Comparison of ENCODE assay signal across 19 cellular contexts in the genomic region with DNA sequence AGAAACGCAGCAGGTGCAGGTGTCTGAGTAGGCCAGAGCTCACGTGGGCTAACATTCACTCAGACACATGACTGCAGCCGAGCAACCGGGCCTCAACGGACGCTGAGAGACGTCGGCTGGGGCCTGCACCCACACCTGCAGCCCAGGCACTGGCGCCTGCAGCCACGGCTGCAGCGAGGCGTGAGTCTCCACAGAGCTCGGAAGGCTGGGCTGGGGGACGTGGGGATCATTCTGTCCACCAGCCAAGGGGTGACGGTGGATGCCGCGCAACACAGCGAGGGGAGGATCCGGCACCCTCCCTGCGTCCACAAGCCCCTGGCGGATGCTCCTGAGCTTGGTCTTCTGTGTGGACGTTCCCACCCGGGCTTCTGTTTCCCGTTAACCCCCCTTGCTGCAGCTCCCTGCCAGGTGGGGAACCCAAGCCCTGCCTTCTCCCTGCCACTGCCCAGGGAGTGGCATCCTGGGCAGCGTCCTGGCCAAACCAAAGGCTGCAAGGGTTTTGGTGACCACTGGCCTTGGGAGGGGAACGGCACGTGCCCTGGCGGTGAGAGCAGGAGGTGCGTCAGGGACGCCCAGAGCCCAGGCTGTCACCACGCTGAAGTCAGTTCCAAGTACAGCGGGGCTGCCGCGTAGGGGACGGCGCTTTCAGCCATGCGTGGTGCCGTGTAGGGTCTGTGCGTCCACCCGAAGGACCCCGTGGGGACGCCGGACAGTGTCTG. TPM values are rescaled to one million over a fixed set of nuclear protein-coding genes. Genes with fewer than 3 reads are reported as not detected.
A peak's percentile ranks its signal among the peaks of the same experiment; 100 is the strongest.
DNase-seq lines count a peak whose midpoint lies in the region; ATAC-seq and TF ChIP-seq lines count a peak whose summit lies in the region.
"Had no signal": no experiment of that assay in that cellular context is flagged by ENCODE, and none has a peak within 500 bp of the region (broad histone marks: within the 10 kb centered on the region; RNA-seq: fewer than 3 reads in every experiment).

No MANE protein-coding gene starts in this region.

- no peak overlapping the region for H3K4me3 Mint-ChIP-seq in neural progenitor cell
- H3K4me3 Mint-ChIP-seq: activated T-helper 17 cell treated with anti-CD3 and anti-CD28 coated beads, Interleukin-2, amount 50 U/mL, for 72 hours; immature natural killer cell had no signal

- peaks cover 62% of the 10 kb centered on the region for H4K20me1 ChIP-seq in BLaER1
- H4K20me1 ChIP-seq in neural progenitor cell (ENCODE audit: low read depth): peaks cover 79% of the 10 kb centered on the region

- H3K4me3 ChIP-seq in BLaER1 (peak overlapping the region; percentile 74; the same call in 1 of the 2 replicates), NT2/D1 (ENCODE audit: insufficient read length, low read depth) (no peak overlapping the region), cardiac muscle cell (no peak overlapping the region), neural progenitor cell (no peak overlapping the region)
- H3K4me3 ChIP-seq: dorsolateral prefrontal cortex, GM23248, lung, SJCRH30 had no signal

- peaks cover 13% of the 10 kb centered on the region for H3K36me3 Mint-ChIP-seq in neural progenitor cell

- H3K36me3 ChIP-seq in BLaER1: no peaks in the 10 kb centered on the region
- H3K36me3 ChIP-seq in NT2/D1 (ENCODE audit: insufficient read depth, insufficient read length, low read length): peaks cover 12% of the 10 kb centered on the region
- no peaks in the 10 kb centered on the region for H3K36me3 ChIP-seq in cardiac muscle cell
- H3K36me3 ChIP-seq in neural progenitor cell: no peaks in the 10 kb centered on the region
- H3K36me3 ChIP-seq: SJCRH30 had no signal

- H3K27ac Mint-ChIP-seq in neural progenitor cell: peak overlapping the region; percentile 50
- H3K27ac Mint-ChIP-seq: activated T-helper 17 cell treated with anti-CD3 and anti-CD28 coated beads, Interleukin-2, amount 50 U/mL, for 72 hours; immature natural killer cell had no signal

- no peak for DNase-seq in NT2/D1 (ENCODE audit: low read depth, low spot score)
- no peak for DNase-seq in cardiac muscle cell (ENCODE audit: low read depth in 1 of 2, low spot score in 1 of 2)
- no peak for DNase-seq in neural progenitor cell (ENCODE audit: low spot score)
- no peak for DNase-seq in pons (ENCODE audit: low spot score)
- DNase-seq: activated CD8-positive, alpha-beta memory T cell treated with anti-CD3 and anti-CD28 coated beads for 24 hours; DMS53; dorsolateral prefrontal cortex; GM23248; immature natural killer cell; NCI-H1048; NCI-H526; OCI-M1 had no signal

- H3K9me3 ChIP-seq in BLaER1 (0 out of 2 replicates have a peak, but pooled peaks cover 4% of the 10 kb centered on the region), NT2/D1 (ENCODE audit: insufficient read depth, low read length) (no peaks in the 10 kb centered on the region), cardiac muscle cell (ENCODE audit: low read depth) (no peaks in the 10 kb centered on the region), neural progenitor cell (ENCODE audit: low read depth) (no peaks in the 10 kb centered on the region)

- ATAC-seq in HG03280 (IDR thresholded peaks at IDR 0.05; ENCODE audit: unreplicated experiment) (no peak), HG03520 (IDR thresholded peaks at IDR 0.05; ENCODE audit: unreplicated experiment) (no peak), HG03342 (IDR thresholded peaks at IDR 0.05; ENCODE audit: unreplicated experiment) (no peak)
- ATAC-seq: activated T-helper 17 cell treated with anti-CD3 and anti-CD28 coated beads, Interleukin-2, amount 50 U/mL, for 72 hours had no signal

- TF ChIP-seq CTCF in cardiac muscle cell (IDR thresholded peaks at IDR 0.05; ENCODE audit: low read depth, low read length) (no peak), neural progenitor cell (IDR thresholded peaks at IDR 0.05) (no peak)

- peaks cover 4% of the 10 kb centered on the region for H3K9me3 Mint-ChIP-seq in neural progenitor cell
- H3K9me3 Mint-ChIP-seq: activated T-helper 17 cell treated with anti-CD3 and anti-CD28 coated beads, Interleukin-2, amount 50 U/mL, for 72 hours had no signal

- peaks cover 74% of the 10 kb centered on the region for H3K79me2 ChIP-seq in neural progenitor cell (ENCODE audit: low read depth)

- no peak overlapping the region for H2AFZ ChIP-seq in neural progenitor cell (replicated peaks)
- H2AFZ ChIP-seq: GM23248 had no signal

- peak overlapping the region; percentile 93 for H3K4me2 ChIP-seq in BLaER1
- no peak overlapping the region for H3K4me2 ChIP-seq in neural progenitor cell

- H3K4me1 ChIP-seq in BLaER1 (peaks cover 87% of the 10 kb centered on the region), NT2/D1 (ENCODE audit: insufficient read depth, insufficient read length) (peaks cover 29% of the 10 kb centered on the region), cardiac muscle cell (ENCODE audit: low read depth) (peaks cover 57% of the 10 kb centered on the region), neural progenitor cell (peaks cover 34% of the 10 kb centered on the region)

- peak overlapping the region; percentile 90 for H3K27ac ChIP-seq in BLaER1
- peak overlapping the region; percentile 97 for H3K27ac ChIP-seq in cardiac muscle cell
- H3K27ac ChIP-seq in neural progenitor cell: no peak overlapping the region
- H3K27ac ChIP-seq: dorsolateral prefrontal cortex, GM23248 had no signal

- H3K27me3 ChIP-seq in BLaER1 (peaks cover 49% of the 10 kb centered on the region), NT2/D1 (ENCODE audit: insufficient read depth, insufficient read length) (peaks cover 35% of the 10 kb centered on the region), cardiac muscle cell (peaks cover 10% of the 10 kb centered on the region), neural progenitor cell (peaks cover 43% of the 10 kb centered on the region)
- H3K27me3 ChIP-seq: SJCRH30 had no signal

- H3F3A ChIP-seq in neural progenitor cell (ENCODE audit: low read depth): peaks cover 28% of the 10 kb centered on the region

- H3K9ac ChIP-seq in BLaER1: peak overlapping the region; percentile 67
- H3K9ac ChIP-seq in NT2/D1 (ENCODE audit: insufficient read length, low read depth): peak overlapping the region; percentile 63
- no peak overlapping the region for H3K9ac ChIP-seq in neural progenitor cell
- H3K9ac ChIP-seq: GM23248 had no signal

- H3K4me1 Mint-ChIP-seq in neural progenitor cell: peaks cover 44% of the 10 kb centered on the region

- peaks cover 25% of the 10 kb centered on the region for H3K27me3 Mint-ChIP-seq in neural progenitor cell (ENCODE audit: insufficient read depth, low read depth)

RNA-seq across cellular contexts. Expression of gene PPP2R3B, which starts 16.3 kb away (rescaled TPM):
- total RNA-seq in cardiac muscle cell (119 and 142 TPM in 2 replicates), neural progenitor cell (ENCODE audit: low replicate concordance) (30.3 and 81.8 TPM in 2 replicates)
- polyA plus RNA-seq in cardiac muscle cell: 155 and 200 TPM in 2 replicates

RNA-seq across cellular contexts. Expression of gene GTPBP6, which starts 51.8 kb away (rescaled TPM):
- total RNA-seq in cardiac muscle cell (54.5 and 60.9 TPM in 2 replicates), neural progenitor cell (ENCODE audit: low replicate concordance) (16.6 and 52.6 TPM in 2 replicates)
- polyA plus RNA-seq in cardiac muscle cell: 59.2 and 79.2 TPM in 2 replicates
